In the genomic region with DNA sequence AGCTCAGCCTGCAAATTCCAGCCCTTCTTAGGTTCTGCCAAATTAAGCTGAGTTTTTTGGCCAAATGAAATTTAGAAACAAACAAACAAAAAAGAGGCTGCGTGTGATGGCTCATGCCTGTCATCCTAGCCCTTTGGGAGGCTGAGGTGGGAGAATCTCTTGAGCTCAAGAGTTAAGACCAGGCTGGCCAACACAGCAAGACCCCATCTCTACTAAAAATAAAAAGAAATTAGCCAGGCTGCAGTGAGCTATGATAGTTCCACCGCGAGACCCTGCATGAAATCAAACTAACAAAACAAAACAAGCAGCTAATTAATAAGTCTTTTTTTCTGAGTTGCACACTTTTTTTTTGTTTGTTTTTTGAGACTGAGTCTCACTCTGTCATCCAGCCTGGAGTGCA, we compare ENCODE assay signal across 27 cellular contexts. TPM values are rescaled to one million over a fixed set of nuclear protein-coding genes. Genes with fewer than 3 reads are reported as not detected.
DNase-seq lines count a peak whose midpoint lies in the region; ATAC-seq, FAIRE-seq and TF ChIP-seq lines count a peak whose summit lies in the region.
"Had no signal": no experiment of that assay in that cellular context is flagged by ENCODE, and none has a peak within 500 bp of the region (broad histone marks: within the 10 kb centered on the region; RNA-seq: fewer than 3 reads in every experiment).

No MANE protein-coding gene starts in this region.

- H3K4me3 ChIP-seq in HEK293 (ENCODE audit: low read depth, low read length) (no peak overlapping the region), K562 (no peak overlapping the region), ovary (no peak overlapping the region)
- H3K4me3 ChIP-seq: BLaER1, GM12878 had no signal

- no peak for DNase-seq in K562 (ENCODE audit: extremely low read depth in 1 of 4, low spot score in 3 of 4)
- DNase-seq in activated gamma-delta T cell treated with Interleukin-2 at 50 U/mL for 16 hours, result no peak
- no peak for DNase-seq in ovary
- DNase-seq: ACHN; BE2C; C1 segment of cervical spinal cord; CD4-positive, alpha-beta memory T cell; CD4-positive, CD25-positive, alpha-beta regulatory T cell; CD8-positive, alpha-beta memory T cell; COR-L47; DMS 273 treated with DMSO at 0.1 percent for 48 hours; DMS153; DMS53; DMS79; DND-41; EL; GDM1 had no signal

- H3K36me3 ChIP-seq in HEK293 (ENCODE audit: control insufficient read depth in 2 of 2, insufficient read depth in 1 of 2, low read length in 2 of 2) (no peaks in the 10 kb centered on the region), K562 (ENCODE audit: control insufficient read depth, insufficient read depth, low read length) (no peaks in the 10 kb centered on the region), ovary (no peaks in the 10 kb centered on the region)
- H3K36me3 ChIP-seq: BE2C, BLaER1 had no signal

- H3K4me1 ChIP-seq in HEK293 (ENCODE audit: control insufficient read depth, insufficient read depth, low read length) (no peaks in the 10 kb centered on the region), K562 (replicated peaks in 1 of 2; ENCODE audit: control insufficient read depth in 2 of 2, insufficient read depth in 2 of 2, low read length in 2 of 2) (peaks cover 3 to 25% of the 10 kb centered on the region in 2 experiments; a peak in 4 of 5 replicates), ovary (ENCODE audit: insufficient read depth) (peaks cover 2% of the 10 kb centered on the region)
- H3K4me1 ChIP-seq: BE2C had no signal

- H3K9me3 ChIP-seq in HEK293 (ENCODE audit: control insufficient read depth, insufficient read depth, low read depth, low read length) (no peaks in the 10 kb centered on the region), K562 (replicated peaks; ENCODE audit: control insufficient read depth, insufficient read depth, low read depth, low read length) (peaks cover 9% of the 10 kb centered on the region), ovary (peaks cover 0 to 10% of the 10 kb centered on the region in 2 donors)

- TF ChIP-seq RAD21 in K562 (CRISPR knock-in tag; conservative IDR thresholded peaks at IDR 0.05 in 1 of 2, IDR thresholded peaks at IDR 0.05 in 1 of 2), result no peak

- no peak overlapping the region for H3K9ac ChIP-seq in K562 (ENCODE audit: insufficient read depth in 1 of 2, low read depth in 2 of 2, low read length in 2 of 2)
- H3K9ac ChIP-seq: BLaER1 had no signal

- H4K20me1 ChIP-seq in K562 (replicated peaks; ENCODE audit: control insufficient read depth, insufficient read depth, low read length), result peaks cover 4% of the 10 kb centered on the region; the same call in 1 of the 2 replicates
- H4K20me1 ChIP-seq: BLaER1 had no signal

- H3K9me1 ChIP-seq in K562 (ENCODE audit: control insufficient read depth, insufficient read depth, low read length), result no peaks in the 10 kb centered on the region

- FAIRE-seq in K562 (lab: Jason Lieb, UNC), result no peak
- FAIRE-seq: A204.1, GM12878, GM12892, GM18507 had no signal

- no peak overlapping the region for H3K4me2 ChIP-seq in K562 (ENCODE audit: insufficient read depth, low read length)
- H3K4me2 ChIP-seq: BLaER1 had no signal

- TF ChIP-seq CTCF in HEK293 (tag by site-specific recombination; IDR thresholded peaks at IDR 0.05) (no peak), K562 (IDR thresholded peaks at IDR 0.05 in 2 of 3, conservative IDR thresholded peaks at IDR 0.05 in 1 of 3; ENCODE audit: insufficient read depth in 2 of 3, low read depth in 1 of 3, low read length in 3 of 3) (no peak), ovary (IDR thresholded peaks at IDR 0.05) (no peak)

- H3K27ac ChIP-seq in HEK293 (ENCODE audit: extremely low read depth, low read depth, low read length), result no peak overlapping the region
- no peak overlapping the region for H3K27ac ChIP-seq in K562 (ENCODE audit: extremely low read depth, low read depth, low read length)
- no peak overlapping the region for H3K27ac ChIP-seq in ovary
- H3K27ac ChIP-seq: BLaER1 had no signal

- no peak for TF ChIP-seq POLR2A in K562 (conservative IDR thresholded peaks at IDR 0.05)
- TF ChIP-seq POLR2A in ovary (IDR thresholded peaks at IDR 0.05), result no peak

- H2AFZ ChIP-seq in K562 (ENCODE audit: low read depth, low read length), result no peak overlapping the region

- POLR2A ChIA-PET in HEK293 (lab: Yijun Ruan, JAX) (interaction anchor here (0.6 kb wide), 1 partner anchor 42 kb away, joined by 5 read pairs; no protein-coding TSS in a partner anchor), K562 (lab: Yijun Ruan, JAX) (interaction anchor here (0.6 to 1.2 kb wide), 3 partner anchors 10 to 756 kb away, joined by 3 to 4 read pairs (median 3); no protein-coding TSS in a partner anchor)

- CTCF ChIA-PET in HEK293 (lab: Yijun Ruan, JAX) (interaction anchor here (0.6 to 0.8 kb wide), 2 partner anchors 12 to 39 kb away, joined by 3 to 6 read pairs; no protein-coding TSS in a partner anchor), K562 (lab: Yijun Ruan, JAX; ENCODE audit: low intra/inter-chr PET ratio) (no interaction called here)

- peaks cover 19 to 64% of the 10 kb centered on the region in 2 experiments; a peak in 4 of 5 replicates for H3K27me3 ChIP-seq in K562 (ENCODE audit: control insufficient read depth in 2 of 2, insufficient read depth in 2 of 2, low read length in 2 of 2)
- no peaks in the 10 kb centered on the region for H3K27me3 ChIP-seq in ovary
- H3K27me3 ChIP-seq: BE2C had no signal

- in situ Hi-C loops in K562 (cut with MboI), result no loop called here

- ATAC-seq in K562, result no peak
- ATAC-seq: GM12878 had no signal

- TF ChIP-seq EP300 in K562 (IDR thresholded peaks at IDR 0.05; ENCODE audit: low read length) (no peak), ovary (IDR thresholded peaks at IDR 0.05) (no peak)

- no TSS peak for BruUV-seq in K562 (replicated peaks; lab: Mats Ljungman, UMichigan)

- 2% methylated on average over 3 of the region's 3 CpGs for WGBS in K562 (ENCODE audit: insufficient coverage, low coverage, missing lambda C conversion rate)
- 51 to 70% (median 59%) methylated on average over 3 of the region's 3 CpGs for WGBS in ovary, 3 donors

- intact Hi-C loops in K562 (cut with micrococcal nuclease), result no loop called here
- intact Hi-C loops in ovary (cut with DNase I), result no loop called here

- no peaks in the 10 kb centered on the region for H3K79me2 ChIP-seq in K562 (ENCODE audit: control insufficient read depth, insufficient read depth, low read length)

RNA-seq across cellular contexts. Expression of gene NCAN, which starts 17.9 kb away (rescaled TPM):
- 0.14 TPM in 1 of 2 replicates, not detected in the other for total RNA-seq in K562 (2011; cell fraction: chromatin; rRNA removed; ENCODE audit: low replicate concordance)
- total RNA-seq in K562 (2011; cell fraction: nucleolus; rRNA removed), result under 0.01 and 0.17 TPM in 2 replicates
- 0.15 TPM in 1 of 2 replicates, not detected in the other for total RNA-seq in K562 (2011; cell fraction: nucleoplasm; rRNA removed)
- total RNA-seq in K562 (2014; rRNA removed) (not detected in 2 replicates), K562 (2014; rRNA removed; fragmentation: Illumina TruSeq; extraction: Trizol) (not detected in 2 replicates), K562 (2015; rRNA removed; fragmentation: Illumina TruSeq; extraction: Trizol) (not detected in 2 replicates), K562 (2021) (0.04 and 0.07 TPM in 2 replicates), ovary (not detected)
- polyA plus RNA-seq in K562 (2011; rRNA removed) (not detected in 2 replicates), K562 (2014; fragmentation: Illumina TruSeq; extraction: Trizol) (not detected in 2 replicates), K562 (2014; fragmentation: Nextera tagmentation; extraction: Ambion mirVana) (not detected), K562 (2014; rRNA removed) (not detected in 2 replicates), ovary (not detected)
- 0.04 TPM in 1 of 2 replicates, not detected in the other for polyA plus RNA-seq in K562 (2011; cell fraction: cytosol; rRNA removed)
- polyA plus RNA-seq in K562 (2011; cell fraction: nucleus; rRNA removed), result 0.03 TPM in 1 of 2 replicates, not detected in the other
- 0.04 and 0.05 TPM in 2 replicates for polyA plus RNA-seq in K562 (2012)
- polyA minus RNA-seq in K562 (2011; rRNA and poly(A)+ RNA removed), result not detected in 2 replicates
- not detected in 2 replicates for polyA minus RNA-seq in K562 (2011; cell fraction: cytosol; rRNA and poly(A)+ RNA removed)
- polyA minus RNA-seq in K562 (2011; cell fraction: nucleus; rRNA and poly(A)+ RNA removed), result 0.11 TPM in 1 of 2 replicates, not detected in the other
- total RNA-seq: A673; CD4-positive, alpha-beta memory T cell; CD4-positive, CD25-positive, alpha-beta regulatory T cell; Daoy had no signal
- polyA plus RNA-seq: AG04450; CD14-positive monocyte; CD4-positive, alpha-beta memory T cell; CD4-positive, CD25-positive, alpha-beta regulatory T cell; CD8-positive, alpha-beta memory T cell had no signal

RNA-seq across cellular contexts. Expression of gene NR2C2AP, which starts 26.5 kb away (rescaled TPM):
- total RNA-seq in K562 (2011; cell fraction: chromatin; rRNA removed; ENCODE audit: low replicate concordance), result 15.0 and 44.6 TPM in 2 replicates
- 37.5 and 41.5 TPM in 2 replicates for total RNA-seq in K562 (2011; cell fraction: nucleolus; rRNA removed)
- total RNA-seq in K562 (2011; cell fraction: nucleoplasm; rRNA removed), result 28.9 and 30.6 TPM in 2 replicates
- total RNA-seq in K562 (2014; rRNA removed), result 31.3 and 33.1 TPM in 2 replicates
- 23.1 and 26.3 TPM in 2 replicates for total RNA-seq in K562 (2014; rRNA removed; fragmentation: Illumina TruSeq; extraction: Trizol)
- total RNA-seq in K562 (2015; rRNA removed; fragmentation: Illumina TruSeq; extraction: Trizol), result 26.4 TPM in 2 replicates
- total RNA-seq in K562 (2021), result 32.4 and 35.6 TPM in 2 replicates
- 22.3 and 23.7 TPM in 2 replicates for polyA plus RNA-seq in K562 (2011; rRNA removed)
- polyA plus RNA-seq in K562 (2011; cell fraction: cytosol; rRNA removed), result 19.2 and 25.1 TPM in 2 replicates
- 56.3 and 62.7 TPM in 2 replicates for polyA plus RNA-seq in K562 (2011; cell fraction: nucleus; rRNA removed)
- 22.1 and 26.0 TPM in 2 replicates for polyA plus RNA-seq in K562 (2012)
- polyA plus RNA-seq in K562 (2014; fragmentation: Illumina TruSeq; extraction: Trizol), result 30.3 and 33.1 TPM in 2 replicates
- 10 to 100 TPM; 55.3 to 77.4 TPM for polyA plus RNA-seq in K562 (2014; fragmentation: Nextera tagmentation; extraction: Ambion mirVana)
- polyA plus RNA-seq in K562 (2014; rRNA removed), result 37.5 and 39.0 TPM in 2 replicates
- polyA minus RNA-seq in K562 (2011; rRNA and poly(A)+ RNA removed), result 8.9 and 10.0 TPM in 2 replicates
- polyA minus RNA-seq in K562 (2011; cell fraction: cytosol; rRNA and poly(A)+ RNA removed), result 5.2 and 8.1 TPM in 2 replicates
- 10.4 and 19.0 TPM in 2 replicates for polyA minus RNA-seq in K562 (2011; cell fraction: nucleus; rRNA and poly(A)+ RNA removed)
- 10 to 100 TPM; 12.5 to 24.4 (median 14.9) TPM for total RNA-seq in ovary
- 10 to 100 TPM in 1 of 2 donors, 1 to 10 TPM in 1; 8.8 to 27.2 TPM for polyA plus RNA-seq in ovary

RNA-seq across cellular contexts. Expression of gene RFXANK, which starts 37.6 kb away (rescaled TPM):
- 68.6 and 223 TPM in 2 replicates for total RNA-seq in K562 (2011; cell fraction: chromatin; rRNA removed; ENCODE audit: low replicate concordance)
- total RNA-seq in K562 (2011; cell fraction: nucleolus; rRNA removed), result 202 and 233 TPM in 2 replicates
- total RNA-seq in K562 (2011; cell fraction: nucleoplasm; rRNA removed), result 103 and 126 TPM in 2 replicates
- total RNA-seq in K562 (2014; rRNA removed) (152 and 203 TPM in 2 replicates), K562 (2014; rRNA removed; fragmentation: Illumina TruSeq; extraction: Trizol) (79.8 and 106 TPM in 2 replicates), K562 (2015; rRNA removed; fragmentation: Illumina TruSeq; extraction: Trizol) (158 and 164 TPM in 2 replicates), K562 (2021) (176 and 185 TPM in 2 replicates), ovary (10 to 100 TPM; 40.4 to 67.2 (median 58.4) TPM)
- polyA plus RNA-seq in K562 (2011; rRNA removed) (68.6 and 70.4 TPM in 2 replicates), K562 (2014; fragmentation: Illumina TruSeq; extraction: Trizol) (181 and 187 TPM in 2 replicates), K562 (2014; fragmentation: Nextera tagmentation; extraction: Ambion mirVana) (100 to 1,000 TPM in 1 of 2 experiments, 10 to 100 TPM in 1; 81.4 to 150 TPM), K562 (2014; rRNA removed) (138 and 143 TPM in 2 replicates), ovary (10 to 100 TPM in 1 of 2 donors, 1 to 10 TPM in 1; 9.7 to 59.2 TPM)
- 91.9 and 206 TPM in 2 replicates for polyA plus RNA-seq in K562 (2011; cell fraction: cytosol; rRNA removed)
- 256 and 295 TPM in 2 replicates for polyA plus RNA-seq in K562 (2011; cell fraction: nucleus; rRNA removed)
- polyA plus RNA-seq in K562 (2012), result 186 and 218 TPM in 2 replicates
- 23.8 and 46.5 TPM in 2 replicates for polyA minus RNA-seq in K562 (2011; rRNA and poly(A)+ RNA removed)
- polyA minus RNA-seq in K562 (2011; cell fraction: cytosol; rRNA and poly(A)+ RNA removed), result 50.6 and 74.2 TPM in 2 replicates
- 71.6 and 78.2 TPM in 2 replicates for polyA minus RNA-seq in K562 (2011; cell fraction: nucleus; rRNA and poly(A)+ RNA removed)

RNA-seq across cellular contexts. Expression of gene BORCS8, which starts 37.7 kb away (rescaled TPM):
- total RNA-seq in K562 (2011; cell fraction: chromatin; rRNA removed; ENCODE audit: low replicate concordance), result 26.1 and 65.6 TPM in 2 replicates
- 31.4 and 35.8 TPM in 2 replicates for total RNA-seq in K562 (2011; cell fraction: nucleolus; rRNA removed)
- 36.1 and 51.5 TPM in 2 replicates for total RNA-seq in K562 (2011; cell fraction: nucleoplasm; rRNA removed)
- total RNA-seq in K562 (2014; rRNA removed) (33.3 and 33.6 TPM in 2 replicates), K562 (2014; rRNA removed; fragmentation: Illumina TruSeq; extraction: Trizol) (7.9 and 11.3 TPM in 2 replicates), K562 (2015; rRNA removed; fragmentation: Illumina TruSeq; extraction: Trizol) (16.3 and 17.3 TPM in 2 replicates), K562 (2021) (30.4 and 30.5 TPM in 2 replicates), ovary (10 to 100 TPM in 6 of 7 donors, 1 to 10 TPM in 1; 5.4 to 19.0 (median 16.6) TPM)
- polyA plus RNA-seq in K562 (2011; rRNA removed) (11.2 and 12.7 TPM in 2 replicates), K562 (2014; fragmentation: Illumina TruSeq; extraction: Trizol) (24.4 and 31.3 TPM in 2 replicates), K562 (2014; fragmentation: Nextera tagmentation; extraction: Ambion mirVana) (1 to 10 TPM; 4.6 to 9.4 TPM), K562 (2014; rRNA removed) (28.7 and 29.9 TPM in 2 replicates), ovary (10 to 100 TPM in 1 of 2 donors, 1 to 10 TPM in 1; 5.7 to 13.1 TPM)
- 12.3 and 35.6 TPM in 2 replicates for polyA plus RNA-seq in K562 (2011; cell fraction: cytosol; rRNA removed)
- 20.9 and 34.2 TPM in 2 replicates for polyA plus RNA-seq in K562 (2011; cell fraction: nucleus; rRNA removed)
- 17.6 and 20.6 TPM in 2 replicates for polyA plus RNA-seq in K562 (2012)
- polyA minus RNA-seq in K562 (2011; rRNA and poly(A)+ RNA removed), result 3.8 and 6.9 TPM in 2 replicates
- polyA minus RNA-seq in K562 (2011; cell fraction: cytosol; rRNA and poly(A)+ RNA removed), result 6.7 and 7.9 TPM in 2 replicates
- 5.7 and 7.3 TPM in 2 replicates for polyA minus RNA-seq in K562 (2011; cell fraction: nucleus; rRNA and poly(A)+ RNA removed)

RNA-seq across cellular contexts. Expression of gene TM6SF2, which starts 43.4 kb away (rescaled TPM):
- 0.19 TPM in 1 of 2 replicates, not detected in the other for total RNA-seq in K562 (2011; cell fraction: chromatin; rRNA removed; ENCODE audit: low replicate concordance)
- not detected in 2 replicates for total RNA-seq in K562 (2011; cell fraction: nucleolus; rRNA removed)
- total RNA-seq in K562 (2011; cell fraction: nucleoplasm; rRNA removed), result not detected in 2 replicates
- not detected in 2 replicates for total RNA-seq in K562 (2014; rRNA removed)
- total RNA-seq in K562 (2014; rRNA removed; fragmentation: Illumina TruSeq; extraction: Trizol), result not detected in 2 replicates
- total RNA-seq in K562 (2015; rRNA removed; fragmentation: Illumina TruSeq; extraction: Trizol), result not detected in 2 replicates
- total RNA-seq in K562 (2021), result not detected in 2 replicates
- polyA plus RNA-seq in K562 (2011; rRNA removed), result 0.05 TPM in 1 of 2 replicates, not detected in the other
- 0.09 TPM in 1 of 2 replicates, not detected in the other for polyA plus RNA-seq in K562 (2011; cell fraction: cytosol; rRNA removed)
- polyA plus RNA-seq in K562 (2011; cell fraction: nucleus; rRNA removed), result 0.18 and 0.23 TPM in 2 replicates
- not detected in 2 replicates for polyA plus RNA-seq in K562 (2012)
- polyA plus RNA-seq in K562 (2014; fragmentation: Illumina TruSeq; extraction: Trizol), result not detected in 2 replicates
- not detected for polyA plus RNA-seq in K562 (2014; fragmentation: Nextera tagmentation; extraction: Ambion mirVana)
- polyA plus RNA-seq in K562 (2014; rRNA removed), result not detected in 2 replicates
- polyA minus RNA-seq in K562 (2011; rRNA and poly(A)+ RNA removed), result not detected in 2 replicates
- polyA minus RNA-seq in K562 (2011; cell fraction: cytosol; rRNA and poly(A)+ RNA removed), result not detected in 2 replicates
- polyA minus RNA-seq in K562 (2011; cell fraction: nucleus; rRNA and poly(A)+ RNA removed), result not detected in 2 replicates
- 1 to 10 TPM in 1 of 7 donors, under 1 TPM in 2, not detected in 4; 0.25 to 3.7 (median 0.31) TPM for total RNA-seq in ovary
- polyA plus RNA-seq in ovary, result under 1 TPM in 1 of 2 donors, not detected in 1; 0.19 TPM
- total RNA-seq: A673; CD4-positive, alpha-beta memory T cell; CD4-positive, CD25-positive, alpha-beta regulatory T cell; CD8-positive, alpha-beta memory T cell; Daoy had no signal
- polyA plus RNA-seq: CD14-positive monocyte; CD4-positive, alpha-beta memory T cell; CD4-positive, CD25-positive, alpha-beta regulatory T cell; CD8-positive, alpha-beta memory T cell; GM12878 had no signal

Comparison
In these comparisons a context has a peak if more than half of its experiments do, and no peak if none do; other contexts are left out.
1. Of the 44 proteins assayed by ChIP-seq in both K562 and HEK293: peak only in K562: none; only in HEK293: none; in both: ZNF121; in neither: 43.